9 cellular contexts compared by ENCODE assay signal in the genomic region with DNA sequence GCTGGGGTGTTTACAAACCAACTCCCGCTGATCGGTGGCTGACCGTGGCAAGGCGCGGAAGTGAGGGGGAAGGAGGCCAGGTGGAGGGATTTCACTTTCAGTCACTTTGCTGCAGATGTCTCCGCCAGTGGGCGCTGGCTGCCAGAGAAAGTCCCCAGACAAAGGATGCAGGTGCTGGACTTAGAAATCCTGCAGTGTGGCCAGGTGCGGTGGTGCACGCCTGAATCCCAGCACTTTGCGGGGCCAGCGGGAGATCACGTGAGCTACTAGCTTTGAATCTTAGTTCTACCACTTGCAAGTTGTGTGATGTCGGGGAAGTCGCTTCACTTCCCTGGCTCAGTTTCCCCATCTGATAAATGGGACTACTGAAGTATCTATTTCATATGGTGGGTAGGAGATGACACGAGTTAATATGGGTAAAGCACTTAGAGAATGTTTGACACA.
DNase-seq lines count a peak whose midpoint lies in the region; ATAC-seq, FAIRE-seq and TF ChIP-seq lines count a peak whose summit lies in the region.
"Had no signal": no experiment of that assay in that cellular context is flagged by ENCODE, and none has a peak within 500 bp of the region (broad histone marks: within the 10 kb centered on the region; RNA-seq: fewer than 3 reads in every experiment).

No MANE protein-coding gene starts in this region.

- peak overlapping the region in 1 of 3 experiments; percentile 20; a peak in 3 of 6 replicates for H3K4me3 ChIP-seq in HepG2 (replicated peaks in 1 of 3; ENCODE audit: insufficient read depth in 1 of 3, low read depth in 2 of 3, low read length in 3 of 3)

- peaks cover 6% of the 10 kb centered on the region for H3K4me1 Mint-ChIP-seq in stimulated activated naive CD8-positive, alpha-beta T cell treated with anti-CD3 and anti-CD28 coated beads, Interleukin-15, Interleukin-2, amounts not matched to agents 100 ng/mL and 50 ng/mL, for 24 hours (ENCODE audit: low read depth)

- peak overlapping the region; percentile 47 for H3K4me2 ChIP-seq in HepG2 (ENCODE audit: low read depth, low read length)

- CTCF ChIA-PET in HepG2 (lab: Yijun Ruan, JAX; ENCODE audit: low intra/inter-chr PET ratio, low total read pairs): interaction anchor here (1.5 to 3.3 kb wide), 2 partner anchors 134 to 650 kb away, joined by 5 to 82 read pairs; no protein-coding TSS in a partner anchor

- 16% methylated on average over 15 of the region's 15 CpGs for WGBS in HepG2 (ENCODE audit: low lambda C conversion rate)

- peak overlapping the region; percentile 24 for H3K4me3 Mint-ChIP-seq in stimulated activated naive CD8-positive, alpha-beta T cell treated with anti-CD3 and anti-CD28 coated beads, Interleukin-15, Interleukin-2, amounts not matched to agents 100 ng/mL and 50 ng/mL, for 24 hours

- H3K9me3 ChIP-seq in HepG2 (ENCODE audit: low read length): no peaks in the 10 kb centered on the region

- no TSS peak for BruUV-seq in HepG2 (replicated peaks; lab: Mats Ljungman, UMichigan)

- H3K36me3 Mint-ChIP-seq in stimulated activated naive CD8-positive, alpha-beta T cell treated with anti-CD3 and anti-CD28 coated beads, Interleukin-15, Interleukin-2, amounts not matched to agents 100 ng/mL and 50 ng/mL, for 24 hours (ENCODE audit: low read depth): no peaks in the 10 kb centered on the region

- POLR2A ChIA-PET in HepG2 (lab: Yijun Ruan, JAX): interaction anchor here (1.5 kb wide), 1 partner anchor 138 kb away, joined by 6 read pairs; no protein-coding TSS in a partner anchor

- TF ChIP-seq CTCF in HepG2 (CRISPR knock-in tag; IDR thresholded peaks at IDR 0.05): peak; percentile 98

- TF ChIP-seq EP300 in HepG2 (IDR thresholded peaks at IDR 0.05; ENCODE audit: low read depth in 2 of 2, low read length in 2 of 2): no peak
- TF ChIP-seq EP300 in HepG2 (CRISPR knock-in tag; IDR thresholded peaks at IDR 0.05; ENCODE audit: borderline replicate concordance): no peak

- H4K20me1 ChIP-seq in HepG2 (ENCODE audit: insufficient read depth, low read length): no peaks in the 10 kb centered on the region

- no peaks in the 10 kb centered on the region for H3K79me2 ChIP-seq in HepG2 (ENCODE audit: insufficient read depth, low read length)

- peak overlapping the region; percentile 31 for H3K27ac Mint-ChIP-seq in stimulated activated naive CD8-positive, alpha-beta T cell treated with anti-CD3 and anti-CD28 coated beads, Interleukin-15, Interleukin-2, amounts not matched to agents 100 ng/mL and 50 ng/mL, for 24 hours

- no peak for TF ChIP-seq POLR2A in HepG2 (IDR thresholded peaks at IDR 0.05; ENCODE audit: insufficient read depth in 1 of 2, low read depth in 2 of 2, low read length in 2 of 2)

- no peak overlapping the region for H3K27ac ChIP-seq in HepG2 (ENCODE audit: extremely low read length, insufficient read depth, low read length)
- H3K27ac ChIP-seq: VCaP had no signal

- DNase-seq in NCI-H82 treated with DMSO at 0.1 percent for 48 hours (lab: John Stamatoyannopoulos, UW; ENCODE audit: unreplicated experiment): peak; percentile 4
- peak; percentile 31 for DNase-seq in activated effector memory CD4-positive, alpha-beta T cell treated with Interleukin-2 at 50 U/mL for 16 hours
- peak; percentile 83 for DNase-seq in HepG2 (ENCODE audit: low spot score)
- DNase-seq in AG20443 (ENCODE audit: low spot score): no peak

- intact Hi-C loops in HepG2 (cut with micrococcal nuclease; ENCODE audit: unreplicated experiment): loop anchor here (1.0 kb wide), 3 partner anchors 134 to 649 kb away; no protein-coding TSS in a partner anchor

- TF ChIP-seq RAD21 in HepG2 (CRISPR knock-in tag; IDR thresholded peaks at IDR 0.05): peak; percentile 98

- H2AFZ ChIP-seq in HepG2 (ENCODE audit: low read length): no peak overlapping the region

- H3K36me3 ChIP-seq in HepG2 (replicated peaks in 1 of 2; ENCODE audit: control insufficient read depth in 1 of 2, insufficient read depth in 2 of 2, low read length in 2 of 2): no peaks in the 10 kb centered on the region

- H3K4me1 ChIP-seq in HepG2 (ENCODE audit: insufficient read depth, low read length): no peaks in the 10 kb centered on the region

- ATAC-seq in GM18519 (IDR thresholded peaks at IDR 0.05; ENCODE audit: low FRiP score, unreplicated experiment): peak; percentile 47
- peak; percentile 88 for ATAC-seq in HG02840 (IDR thresholded peaks at IDR 0.05; ENCODE audit: low FRiP score, unreplicated experiment)
- peak; percentile 96 for ATAC-seq in HepG2
- ATAC-seq in HG02610 (IDR thresholded peaks at IDR 0.05; ENCODE audit: unreplicated experiment): no peak

- H3K27me3 ChIP-seq in HepG2 (ENCODE audit: control insufficient read depth in 1 of 2, insufficient read depth in 2 of 2, low read length in 2 of 2): no peaks in the 10 kb centered on the region

- no peaks in the 10 kb centered on the region for H3K27me3 Mint-ChIP-seq in stimulated activated naive CD8-positive, alpha-beta T cell treated with anti-CD3 and anti-CD28 coated beads, Interleukin-15, Interleukin-2, amounts not matched to agents 100 ng/mL and 50 ng/mL, for 24 hours

- no peaks in the 10 kb centered on the region for H3K9me3 Mint-ChIP-seq in stimulated activated naive CD8-positive, alpha-beta T cell treated with anti-CD3 and anti-CD28 coated beads, Interleukin-15, Interleukin-2, amounts not matched to agents 100 ng/mL and 50 ng/mL, for 24 hours

- in situ Hi-C loops in HepG2 (cut with HindIII; ENCODE audit: extremely low pct_ligation_motif_present, low pct_unique_long_range_greater_than_20kb): loop anchor here (5.0 kb wide), 2 partner anchors 134 to 529 kb away; no protein-coding TSS in a partner anchor

- peak; percentile 87 for FAIRE-seq in HepG2 (lab: Jason Lieb, UNC)

- no peak overlapping the region for H3K9ac ChIP-seq in HepG2 (ENCODE audit: insufficient read depth, low read depth, low read length)

TF ChIP-seq in HepG2, 621 proteins besides CTCF, POLR2A, EP300 and RAD21 (continues in another document):
- TF ChIP-seq ATF1 (CRISPR knock-in tag; IDR thresholded peaks at IDR 0.05): no peak
- no peak for TF ChIP-seq SOX6 (IDR thresholded peaks at IDR 0.05)
- peak; percentile 64 for TF ChIP-seq SOX6 (CRISPR knock-in tag; IDR thresholded peaks at IDR 0.05)
- TF ChIP-seq NFE2L2 (IDR thresholded peaks at IDR 0.05; ENCODE audit: low read length): peak; percentile 24; the same call in 1 of the 2 replicates
- no peak for TF ChIP-seq ZFP1 (CRISPR knock-in tag; IDR thresholded peaks at IDR 0.05)
- TF ChIP-seq KLF12 (CRISPR knock-in tag; IDR thresholded peaks at IDR 0.05; ENCODE audit: borderline replicate concordance): no peak
- no peak for TF ChIP-seq DNMT3B (CRISPR knock-in tag; conservative IDR thresholded peaks at IDR 0.05)
- TF ChIP-seq ONECUT2 (CRISPR knock-in tag; IDR thresholded peaks at IDR 0.05): no peak
- no peak; the same call in 1 of the 2 replicates for TF ChIP-seq FOXC1 (CRISPR knock-in tag; IDR thresholded peaks at IDR 0.05; ENCODE audit: borderline replicate concordance)
- TF ChIP-seq MEIS2 (CRISPR knock-in tag; IDR thresholded peaks at IDR 0.05): no peak
- TF ChIP-seq ZNF251 (CRISPR knock-in tag; IDR thresholded peaks at IDR 0.05): no peak
- no peak for TF ChIP-seq ZNF616 (CRISPR knock-in tag; IDR thresholded peaks at IDR 0.05; ENCODE audit: low read depth)
- TF ChIP-seq, protein P1, sequence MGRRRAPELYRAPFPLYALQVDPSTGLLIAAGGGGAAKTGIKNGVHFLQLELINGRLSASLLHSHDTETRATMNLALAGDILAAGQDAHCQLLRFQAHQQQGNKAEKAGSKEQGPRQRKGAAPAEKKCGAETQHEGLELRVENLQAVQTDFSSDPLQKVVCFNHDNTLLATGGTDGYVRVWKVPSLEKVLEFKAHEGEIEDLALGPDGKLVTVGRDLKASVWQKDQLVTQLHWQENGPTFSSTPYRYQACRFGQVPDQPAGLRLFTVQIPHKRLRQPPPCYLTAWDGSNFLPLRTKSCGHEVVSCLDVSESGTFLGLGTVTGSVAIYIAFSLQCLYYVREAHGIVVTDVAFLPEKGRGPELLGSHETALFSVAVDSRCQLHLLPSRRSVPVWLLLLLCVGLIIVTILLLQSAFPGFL (CRISPR knock-in tag; IDR thresholded peaks at IDR 0.05): no peak
- TF ChIP-seq, protein P2, sequence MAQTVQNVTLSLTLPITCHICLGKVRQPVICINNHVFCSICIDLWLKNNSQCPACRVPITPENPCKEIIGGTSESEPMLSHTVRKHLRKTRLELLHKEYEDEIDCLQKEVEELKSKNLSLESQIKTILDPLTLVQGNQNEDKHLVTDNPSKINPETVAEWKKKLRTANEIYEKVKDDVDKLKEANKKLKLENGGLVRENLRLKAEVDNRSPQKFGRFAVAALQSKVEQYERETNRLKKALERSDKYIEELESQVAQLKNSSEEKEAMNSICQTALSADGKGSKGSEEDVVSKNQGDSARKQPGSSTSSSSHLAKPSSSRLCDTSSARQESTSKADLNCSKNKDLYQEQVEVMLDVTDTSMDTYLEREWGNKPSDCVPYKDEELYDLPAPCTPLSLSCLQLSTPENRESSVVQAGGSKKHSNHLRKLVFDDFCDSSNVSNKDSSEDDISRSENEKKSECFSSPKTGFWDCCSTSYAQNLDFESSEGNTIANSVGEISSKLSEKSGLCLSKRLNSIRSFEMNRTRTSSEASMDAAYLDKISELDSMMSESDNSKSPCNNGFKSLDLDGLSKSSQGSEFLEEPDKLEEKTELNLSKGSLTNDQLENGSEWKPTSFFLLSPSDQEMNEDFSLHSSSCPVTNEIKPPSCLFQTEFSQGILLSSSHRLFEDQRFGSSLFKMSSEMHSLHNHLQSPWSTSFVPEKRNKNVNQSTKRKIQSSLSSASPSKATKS (CRISPR knock-in tag; IDR thresholded peaks at IDR 0.05): no peak
- TF ChIP-seq, protein P3, sequence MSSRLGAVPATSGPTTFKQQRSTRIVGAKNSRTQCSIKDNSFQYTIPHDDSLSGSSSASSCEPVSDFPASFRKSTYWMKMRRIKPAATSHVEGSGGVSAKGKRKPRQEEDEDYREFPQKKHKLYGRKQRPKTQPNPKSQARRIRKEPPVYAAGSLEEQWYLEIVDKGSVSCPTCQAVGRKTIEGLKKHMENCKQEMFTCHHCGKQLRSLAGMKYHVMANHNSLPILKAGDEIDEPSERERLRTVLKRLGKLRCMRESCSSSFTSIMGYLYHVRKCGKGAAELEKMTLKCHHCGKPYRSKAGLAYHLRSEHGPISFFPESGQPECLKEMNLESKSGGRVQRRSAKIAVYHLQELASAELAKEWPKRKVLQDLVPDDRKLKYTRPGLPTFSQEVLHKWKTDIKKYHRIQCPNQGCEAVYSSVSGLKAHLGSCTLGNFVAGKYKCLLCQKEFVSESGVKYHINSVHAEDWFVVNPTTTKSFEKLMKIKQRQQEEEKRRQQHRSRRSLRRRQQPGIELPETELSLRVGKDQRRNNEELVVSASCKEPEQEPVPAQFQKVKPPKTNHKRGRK (CRISPR knock-in tag; IDR thresholded peaks at IDR 0.05): no peak
- no peak for TF ChIP-seq PHF5A (CRISPR knock-in tag; IDR thresholded peaks at IDR 0.05; ENCODE audit: low read depth, unreplicated experiment)
- no peak for TF ChIP-seq HNF4A (CRISPR knock-in tag; IDR thresholded peaks at IDR 0.05)
